Comparison of ENCODE assay signal across 24 cellular contexts in the genomic region with DNA sequence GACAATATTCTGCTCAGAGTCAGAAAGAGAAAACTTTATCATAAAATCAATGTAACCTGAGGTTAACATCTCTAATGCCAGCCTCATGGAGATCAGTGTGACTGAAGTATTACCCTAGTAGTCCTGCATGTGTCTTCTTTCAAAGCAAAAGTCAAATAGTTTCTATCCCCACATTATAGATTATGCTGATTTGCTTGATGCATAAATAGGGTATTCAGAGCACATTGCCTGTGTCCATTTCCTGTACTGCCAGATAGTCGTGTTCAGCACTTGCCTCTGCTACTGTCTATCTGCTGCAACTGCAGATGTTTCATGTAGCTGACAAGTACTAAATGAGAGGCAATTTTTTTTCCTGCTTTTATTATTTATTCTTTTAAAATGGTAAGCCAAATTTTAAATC.
"Had no signal": no experiment of that assay in that cellular context is flagged by ENCODE, and none has a peak within 500 bp of the region (broad histone marks: within the 10 kb centered on the region; RNA-seq: fewer than 3 reads in every experiment).

No MANE protein-coding gene starts in this region.

- H3K27me3 Mint-ChIP-seq: activated CD4-positive, alpha-beta memory T cell treated with anti-CD3 and anti-CD28 coated beads, Interleukin-2, amount 10 ng/mL, durations not matched to agents 7 days and 5 days; activated CD4-positive, alpha-beta T cell treated with anti-CD3 and anti-CD28 coated beads for 36 hours; activated naive CD8-positive, alpha-beta T cell; brain; central memory CD8-positive, alpha-beta T cell had no signal

- H3K36me3 ChIP-seq: WERI-Rb-1 had no signal

- H3K27ac ChIP-seq: PC-9, SK-N-MC, WERI-Rb-1 had no signal

- ATAC-seq: activated CD4-positive, alpha-beta T cell treated with anti-CD3 and anti-CD28 coated beads for 36 hours; activated T-helper 17 cell treated with anti-CD3 and anti-CD28 coated beads, Interleukin-2, amount 50 U/mL, for 72 hours had no signal

- H3K9me3 Mint-ChIP-seq: activated naive CD4-positive, alpha-beta T cell treated with anti-CD3 and anti-CD28 coated beads for 36 hours; activated T-helper 17 cell treated with anti-CD3 and anti-CD28 coated beads, Interleukin-2, amount 50 U/mL, for 72 hours; central memory CD8-positive, alpha-beta T cell had no signal

- H3K4me3 Mint-ChIP-seq: activated CD4-positive, alpha-beta memory T cell treated with anti-CD3 and anti-CD28 coated beads, Interleukin-2, amount 10 ng/mL, durations not matched to agents 7 days and 5 days; activated CD4-positive, alpha-beta T cell treated with anti-CD3 and anti-CD28 coated beads for 36 hours; activated naive CD4-positive, alpha-beta T cell treated with anti-CD3 and anti-CD28 coated beads for 36 hours; activated naive CD8-positive, alpha-beta T cell; activated T-helper 17 cell treated with anti-CD3 and anti-CD28 coated beads, Interleukin-2, amount 50 U/mL, for 72 hours; brain; central memory CD8-positive, alpha-beta T cell; T-helper 1 cell treated with Interleukin-12 subunit alpha and Interleukin-12 subunit beta and Interleukin-4 antibody, amounts not matched to agents 30 μg/mL and 1 μg/mL, for 36 hours had no signal

- H2AFZ ChIP-seq: PC-9 had no signal

- H3K27ac Mint-ChIP-seq: activated CD4-positive, alpha-beta memory T cell treated with anti-CD3 and anti-CD28 coated beads, Interleukin-2, amount 10 ng/mL, durations not matched to agents 7 days and 5 days; activated CD4-positive, alpha-beta T cell treated with anti-CD3 and anti-CD28 coated beads for 36 hours; activated naive CD4-positive, alpha-beta T cell treated with anti-CD3 and anti-CD28 coated beads for 36 hours; activated naive CD8-positive, alpha-beta T cell; activated T-helper 17 cell treated with anti-CD3 and anti-CD28 coated beads, Interleukin-2, amount 50 U/mL, for 72 hours; T-helper 1 cell treated with Interleukin-12 subunit alpha and Interleukin-12 subunit beta and Interleukin-4 antibody, amounts not matched to agents 30 μg/mL and 1 μg/mL, for 36 hours had no signal

- DNase-seq: activated CD4-positive, alpha-beta memory T cell treated with anti-CD3 and anti-CD28 coated beads, Interleukin-2, amount 10 ng/mL, durations not matched to agents 7 days and 5 days; activated CD4-positive, alpha-beta T cell treated with anti-CD3 and anti-CD28 coated beads for 36 hours; activated CD4-positive, alpha-beta T cell treated with anti-CD3 and anti-CD28 coated beads, Interleukin-2, amount 50 U/mL, for 1 hour; activated gamma-delta T cell; activated naive CD4-positive, alpha-beta T cell treated with anti-CD3 and anti-CD28 coated beads for 36 hours; activated T-cell treated with anti-CD3 and anti-CD28 coated beads for 4 hours; activated T-cell treated with anti-CD3 and anti-CD28 coated beads, Interleukin-2, amount 50 U/mL, for 48 hours; amygdala; KBM-7; NCI-H1092; NCI-H1417; NCI-H2171; NCI-H345; NCI-H510A; NCI-H526 treated with DMSO at 0.1 percent for 48 hours; PC-9; SW 1271; WERI-Rb-1 had no signal

- H3K4me3 ChIP-seq: PC-9, SK-N-MC had no signal

- H3K4me2 ChIP-seq: PC-9 had no signal
